8 cellular contexts compared by ENCODE assay signal in genomic region chr18:10787293-10787901, GRCh38.
DNase-seq lines count a peak whose midpoint lies in the region; ATAC-seq and TF ChIP-seq lines count a peak whose summit lies in the region.

No MANE protein-coding gene starts in this region.

- H3K4me1 Mint-ChIP-seq in activated B cell treated with CpG ODN at 0.5 μM for 24 hours, result no peaks in the 10 kb centered on the region

- H3K36me3 ChIP-seq in left lung, result no peaks in the 10 kb centered on the region

- no peaks in the 10 kb centered on the region for H3K36me3 Mint-ChIP-seq in activated B cell treated with CpG ODN at 0.5 μM for 24 hours (ENCODE audit: low read depth)

- POLR2A ChIA-PET in activated B cell treated with CpG ODN at 0.5 μM for 24 hours (lab: Charles Lee), result no interaction called here

- H3K4me3 ChIP-seq in left lung, result no peak overlapping the region

- CTCF ChIA-PET in activated B cell treated with CpG ODN at 0.5 μM for 24 hours (lab: Charles Lee), result no interaction called here

- H3K9me3 Mint-ChIP-seq in activated B cell treated with CpG ODN at 0.5 μM for 24 hours, result no peaks in the 10 kb centered on the region

- H3K27ac Mint-ChIP-seq in activated B cell treated with CpG ODN at 0.5 μM for 24 hours, result no peak overlapping the region

- H3K4me3 Mint-ChIP-seq in activated B cell treated with CpG ODN at 0.5 μM for 24 hours, result no peak overlapping the region

- peak; percentile 78 for DNase-seq in Ammon's horn (ENCODE audit: low spot score)
- DNase-seq in NCI-H2196 treated with DMSO at 0.1 percent for 48 hours (lab: John Stamatoyannopoulos, UW; ENCODE audit: unreplicated experiment), result peak; percentile 50
- DNase-seq in activated B cell treated with CpG ODN at 0.5 μM for 24 hours, result peak; percentile 32
- DNase-seq in caudate nucleus (lab: John Stamatoyannopoulos, UW), result peak in 50 of 61 donors; percentile 2 to 76 (median 26)
- peak in 1 of 2 donors; percentile 83 for DNase-seq in left lung
- DNase-seq in stimulated activated CD4-positive, alpha-beta T cell treated with anti-CD3 and anti-CD28 coated beads, TNF-alpha, amount 100 ng/mL, for 4 hours (ENCODE audit: low read depth in 3 of 3), result peak; percentile 59 to 68 (median 61)

- H3K4me1 ChIP-seq in left lung, result peaks cover 0 to 24% of the 10 kb centered on the region in 2 donors

- peaks cover 14% of the 10 kb centered on the region for H3K27me3 Mint-ChIP-seq in activated B cell treated with CpG ODN at 0.5 μM for 24 hours

- no peaks in the 10 kb centered on the region for H3K9me3 ChIP-seq in left lung

- H3K27ac ChIP-seq in caudate nucleus (ENCODE audit: low read depth, low read length), result no peak overlapping the region
- H3K27ac ChIP-seq in left lung, result no peak overlapping the region

- ATAC-seq in GM19023 (IDR thresholded peaks at IDR 0.05; ENCODE audit: unreplicated experiment), result peak; percentile 80
- ATAC-seq in HG03135 (IDR thresholded peaks at IDR 0.05; ENCODE audit: unreplicated experiment), result peak; percentile 93
- ATAC-seq in activated B cell treated with CpG ODN at 0.5 μM for 24 hours (ENCODE audit: low read depth), result peak; percentile 54
- ATAC-seq in left lung, result peak; percentile 94

- intact Hi-C loops in activated B cell treated with CpG ODN at 0.5 μM for 24 hours (cut with micrococcal nuclease), result loop anchor here (2.0 kb wide), 1 partner anchor 227 kb away; no protein-coding TSS in a partner anchor
- intact Hi-C loops in left lung (cut with DNase I), result no loop called here

- no peaks in the 10 kb centered on the region for H3K27me3 ChIP-seq in left lung

- TF ChIP-seq CTCF in activated B cell treated with CpG ODN at 0.5 μM for 24 hours (IDR thresholded peaks at IDR 0.05) (peak; percentile 52), left lung (IDR thresholded peaks at IDR 0.05) (peak; percentile 75 to 86)
